ENCODE assay signal across 33 cellular contexts in the genomic region with DNA sequence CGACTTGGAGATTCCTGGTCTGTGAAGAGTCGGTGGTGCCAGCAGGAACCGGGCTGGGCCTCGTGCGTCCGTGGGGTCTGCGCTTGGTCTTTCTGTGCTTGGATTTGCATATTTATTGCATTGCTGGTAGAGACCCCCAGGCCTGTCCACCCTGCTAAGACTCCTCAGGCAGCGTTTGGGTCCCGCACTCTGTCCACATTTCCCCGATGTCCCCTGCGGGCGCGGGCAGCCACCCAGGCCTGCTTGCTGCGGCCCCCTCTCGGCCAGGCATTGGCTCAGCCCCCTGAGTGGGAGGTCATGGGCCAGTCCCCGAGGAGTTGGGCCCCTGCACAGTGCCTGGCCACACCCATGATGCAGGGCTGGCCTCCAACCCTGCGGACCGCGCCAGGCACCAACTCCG. TPM values are rescaled to one million over a fixed set of nuclear protein-coding genes. Genes with fewer than 3 reads are reported as not detected.
"Had no signal": no experiment of that assay in that cellular context is flagged by ENCODE, and none has a peak within 500 bp of the region (broad histone marks: within the 10 kb centered on the region; RNA-seq: fewer than 3 reads in every experiment).

No MANE protein-coding gene starts in this region.

- H3K27me3 ChIP-seq: adrenal gland, body of pancreas, brain microvascular endothelial cell, breast epithelium had no signal

- H3K9me3 ChIP-seq: adrenal gland, body of pancreas, breast epithelium had no signal

- ATAC-seq: activated CD8-positive, alpha-beta T cell treated with anti-CD3 and anti-CD28 coated beads for 36 hours; activated naive CD4-positive, alpha-beta T cell treated with anti-CD3 and anti-CD28 coated beads, Interleukin-2, amount 50 U/mL, for 72 hours; activated T-cell treated with anti-CD3 and anti-CD28 coated beads, Interleukin-2, amount 50 U/mL, for 4 hours; activated T-cell treated with anti-CD3 and anti-CD28 coated beads, Interleukin-2, amount 50 U/mL, for 72 hours; activated T-helper 17 cell treated with anti-CD3 and anti-CD28 coated beads, Interleukin-2, amount 50 U/mL, for 72 hours; body of pancreas had no signal

- H3K4me3 ChIP-seq: adrenal gland, body of pancreas had no signal

- H3K27ac ChIP-seq: adrenal gland, body of pancreas, brain microvascular endothelial cell, breast epithelium, VCaP had no signal

- H3K36me3 ChIP-seq: adrenal gland, brain microvascular endothelial cell, breast epithelium had no signal

- DNase-seq: activated B cell treated with CpG ODN at 0.5 μM for 24 hours; activated CD4-positive, alpha-beta memory T cell treated with anti-CD3 and anti-CD28 coated beads for 36 hours; activated CD4-positive, alpha-beta T cell treated with anti-CD3 and anti-CD28 coated beads for 4 hours; activated CD4-positive, alpha-beta T cell treated with anti-CD3 and anti-CD28 coated beads, Interleukin-2, amount 10 ng/mL, durations not matched to agents 24 days and 14 days; activated CD4-positive, alpha-beta T cell treated with anti-CD3 and anti-CD28 coated beads, Interleukin-2, amount 50 U/mL, for 1 hour; activated CD4-positive, alpha-beta T cell treated with anti-CD3 and anti-CD28 coated beads, Interleukin-2, amount 50 U/mL, for 4 hours; activated CD4-positive, CD25-positive, alpha-beta regulatory T cell treated with anti-CD3 and anti-CD28 coated beads, Interleukin-2, amount 50 U/mL, for 72 hours; activated CD8-positive, alpha-beta memory T cell treated with anti-CD3 and anti-CD28 coated beads, Interleukin-2, amount 50 U/mL, for 4 hours; activated CD8-positive, alpha-beta T cell treated with anti-CD3 and anti-CD28 coated beads for 36 hours; activated effector memory CD4-positive, alpha-beta T cell treated with anti-CD3 and anti-CD28 coated beads, Interleukin-2, amount 50 U/mL, for 16 hours; activated gamma-delta T cell treated with Interleukin-2 at 50 U/mL for 16 hours; activated naive CD4-positive, alpha-beta T cell; activated naive CD4-positive, alpha-beta T cell treated with anti-CD3 and anti-CD28 coated beads for 36 hours; activated naive CD4-positive, alpha-beta T cell treated with anti-CD3 and anti-CD28 coated beads, Interleukin-2, amount 50 U/mL, for 16 hours; activated naive CD8-positive, alpha-beta T cell treated with anti-CD3 and anti-CD28 coated beads for 36 hours; activated T-cell treated with anti-CD3 and anti-CD28 coated beads for 4 hours; activated T-cell treated with anti-CD3 and anti-CD28 coated beads, Interleukin-2, amount 50 U/mL, for 1 hour; activated T-cell treated with anti-CD3 and anti-CD28 coated beads, Interleukin-2, amount 50 U/mL, for 4 hours; activated T-cell treated with anti-CD3 and anti-CD28 coated beads, Interleukin-2, amount 50 U/mL, for 72 hours; adrenal gland; amniotic stem cell; aorta; body of pancreas; brain microvascular endothelial cell; central memory CD4-positive, alpha-beta T cell; T-helper 2 cell; T-helper 9 cell had no signal

- H3K4me1 ChIP-seq: adrenal gland, body of pancreas, breast epithelium had no signal

RNA-seq across cellular contexts. Expression of gene CTNND2, which starts 27.4 kb away (rescaled TPM):
- total RNA-seq: activated B cell treated with CpG ODN at 0.5 μM for 24 hours; activated CD4-positive, alpha-beta memory T cell treated with anti-CD3 and anti-CD28 coated beads for 36 hours; activated CD4-positive, alpha-beta T cell treated with anti-CD3 and anti-CD28 coated beads, Interleukin-2, amount 10 ng/mL, durations not matched to agents 24 days and 14 days; activated CD8-positive, alpha-beta memory T cell treated with anti-CD3 and anti-CD28 coated beads for 36 hours; activated CD8-positive, alpha-beta T cell treated with anti-CD3 and anti-CD28 coated beads for 36 hours; activated naive CD4-positive, alpha-beta T cell treated with anti-CD3 and anti-CD28 coated beads for 36 hours; activated naive CD4-positive, alpha-beta T cell treated with anti-CD3 and anti-CD28 coated beads, Interleukin-2, amount 50 U/mL, for 72 hours; activated naive CD8-positive, alpha-beta T cell treated with anti-CD3 and anti-CD28 coated beads for 36 hours; activated T-cell treated with anti-CD3 and anti-CD28 coated beads, Interleukin-2, amount 50 U/mL, for 4 hours; activated T-cell treated with anti-CD3 and anti-CD28 coated beads, Interleukin-2, amount 50 U/mL, for 72 hours; activated T-helper 1 cell treated with anti-CD3 and anti-CD28 coated beads, Interleukin-12 subunit alpha, Interleukin-12 subunit beta, Interleukin-2, Interleukin-4 antibody, amounts not matched to agents 30 ng/mL and 10 ng/mL and 1 ng/mL, durations not matched to agents 14 hours and 24 hours and 36 hours had no signal
